ENCODE assay signal across 1 cellular context in the genomic region with DNA sequence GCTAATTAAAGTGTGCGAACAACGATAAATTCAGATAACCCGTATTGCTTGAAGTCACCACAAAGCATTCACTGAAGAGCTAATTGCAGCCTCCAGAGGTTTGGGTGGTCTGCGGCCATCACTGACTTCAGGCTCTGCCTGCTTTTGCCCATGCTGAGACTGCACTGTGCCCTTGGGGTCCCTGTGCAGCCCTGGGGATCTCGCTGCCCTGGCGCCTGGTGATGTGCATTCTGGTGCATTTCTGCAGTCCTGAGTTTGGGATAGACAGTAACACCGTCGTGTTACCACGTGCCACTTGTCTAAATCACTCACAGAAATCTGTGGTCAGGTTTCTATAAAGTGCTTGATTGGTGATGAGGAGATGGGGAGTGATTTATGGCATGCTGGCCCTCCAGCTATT.
TF ChIP-seq lines count a peak whose summit lies in the region.

No MANE protein-coding gene starts in this region.

TF ChIP-seq in HepG2, 621 proteins besides CTCF, POLR2A, EP300 and RAD21 (continued from another document):
- TF ChIP-seq, protein P1, sequence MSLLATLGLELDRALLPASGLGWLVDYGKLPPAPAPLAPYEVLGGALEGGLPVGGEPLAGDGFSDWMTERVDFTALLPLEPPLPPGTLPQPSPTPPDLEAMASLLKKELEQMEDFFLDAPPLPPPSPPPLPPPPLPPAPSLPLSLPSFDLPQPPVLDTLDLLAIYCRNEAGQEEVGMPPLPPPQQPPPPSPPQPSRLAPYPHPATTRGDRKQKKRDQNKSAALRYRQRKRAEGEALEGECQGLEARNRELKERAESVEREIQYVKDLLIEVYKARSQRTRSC (CRISPR knock-in tag; IDR thresholded peaks at IDR 0.05; ENCODE audit: low read depth): no peak
- no peak for TF ChIP-seq ZNF367 (CRISPR knock-in tag; IDR thresholded peaks at IDR 0.05; ENCODE audit: borderline replicate concordance)
- TF ChIP-seq MEF2D (CRISPR knock-in tag; IDR thresholded peaks at IDR 0.05): no peak
TF ChIP-seq in HepG2: peak in this region for 0.
